1 cellular context compared by ENCODE assay signal in genomic region chr7:1540391-1541271, GRCh38.
TF ChIP-seq lines count a peak whose summit lies in the region.

No MANE protein-coding gene starts in this region.

TF ChIP-seq in K562, 482 proteins besides CTCF, POLR2A, EP300 and RAD21:
- peak; percentile 35 for TF ChIP-seq FIP1L1 (IDR thresholded peaks at IDR 0.05; ENCODE audit: low read depth, low read length, poor library complexity, severe bottlenecking)
- TF ChIP-seq OTX1 (CRISPR knock-in tag; IDR thresholded peaks at IDR 0.05): no peak
